Comparison of ENCODE assay signal across 18 cellular contexts in the genomic region with DNA sequence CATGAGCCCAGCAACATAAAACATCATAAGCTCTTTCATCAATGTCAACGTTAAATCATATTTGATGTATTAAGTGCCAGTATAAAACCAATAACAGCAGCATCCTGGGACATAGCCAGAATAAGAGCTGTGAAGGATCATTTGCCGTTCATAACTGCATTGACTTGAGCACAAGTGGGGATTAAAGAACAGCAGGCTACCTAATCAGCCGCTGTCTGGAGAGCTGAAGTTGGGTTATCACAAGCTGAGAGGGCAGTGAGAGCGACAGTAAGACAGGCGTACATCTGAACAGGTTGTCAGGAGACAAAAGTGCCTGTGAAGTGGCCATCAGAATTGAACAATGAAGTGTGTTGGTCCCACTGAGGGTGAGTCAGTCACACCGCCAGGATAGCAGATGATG.
DNase-seq lines count a peak whose midpoint lies in the region; ATAC-seq and TF ChIP-seq lines count a peak whose summit lies in the region.
"Had no signal": no experiment of that assay in that cellular context is flagged by ENCODE, and none has a peak within 500 bp of the region (broad histone marks: within the 10 kb centered on the region; RNA-seq: fewer than 3 reads in every experiment).

No MANE protein-coding gene starts in this region.

- no peaks in the 10 kb centered on the region for H3K36me3 ChIP-seq in WERI-Rb-1

- no peak for TF ChIP-seq CTCF in WERI-Rb-1 (IDR thresholded peaks at IDR 0.05; ENCODE audit: low read depth, low read length)

- ATAC-seq in Right ventricle myocardium superior (ENCODE audit: poor library complexity): no peak
- ATAC-seq: CD8-positive, alpha-beta T cell; HCT116; Right ventricle myocardium inferior had no signal

- DNase-seq in NCI-H1105 treated with DMSO at 0.1 percent for 48 hours (lab: John Stamatoyannopoulos, UW): peak; percentile 48
- DNase-seq in NCI-H1105 (lab: John Stamatoyannopoulos, UW): no peak
- peak; percentile 66 for DNase-seq in NCI-H2029 (lab: John Stamatoyannopoulos, UW)
- DNase-seq in NCI-H510A (lab: John Stamatoyannopoulos, UW): peak; percentile 38
- DNase-seq in WERI-Rb-1: peak; percentile 21
- DNase-seq in Right ventricle myocardium superior: no peak
- no peak for DNase-seq in T-helper 1 cell
- no peak for DNase-seq in activated CD4-positive, alpha-beta T cell treated with anti-CD3 and anti-CD28 coated beads, Interleukin-2, amount 10 ng/mL, durations not matched to agents 7 days and 5 days
- DNase-seq: CD8-positive, alpha-beta T cell; IMR-90; Kasumi-1; NCI-H1694 treated with DMSO at 0.1 percent for 48 hours; NCI-H526; SK-N-SH had no signal

- H3K9me3 Mint-ChIP-seq in activated CD4-positive, alpha-beta T cell treated with anti-CD3 and anti-CD28 coated beads, Interleukin-2, amount 10 ng/mL, durations not matched to agents 7 days and 5 days: peaks cover 12% of the 10 kb centered on the region

- no peaks in the 10 kb centered on the region for H3K27me3 ChIP-seq in WERI-Rb-1 (ENCODE audit: insufficient read depth, low read depth, severe bottlenecking)

- no peak overlapping the region for H3K27ac Mint-ChIP-seq in activated CD4-positive, alpha-beta T cell treated with anti-CD3 and anti-CD28 coated beads, Interleukin-2, amount 10 ng/mL, durations not matched to agents 7 days and 5 days
- H3K27ac Mint-ChIP-seq: CD8-positive, alpha-beta T cell; T-helper 1 cell treated with Interleukin-12 subunit alpha and Interleukin-12 subunit beta and Interleukin-4 antibody, amounts not matched to agents 30 μg/mL and 1 μg/mL, for 36 hours had no signal

- POLR2A ChIA-PET in activated CD4-positive, alpha-beta T cell treated with anti-CD3 and anti-CD28 coated beads, Interleukin-2, amount 10 ng/mL, durations not matched to agents 7 days and 5 days (lab: Charles Lee): no interaction called here

- no peak overlapping the region for H3K4me3 Mint-ChIP-seq in activated CD4-positive, alpha-beta T cell treated with anti-CD3 and anti-CD28 coated beads, Interleukin-2, amount 10 ng/mL, durations not matched to agents 7 days and 5 days
- H3K4me3 Mint-ChIP-seq: CD8-positive, alpha-beta T cell; T-helper 1 cell treated with Interleukin-12 subunit alpha and Interleukin-12 subunit beta and Interleukin-4 antibody, amounts not matched to agents 30 μg/mL and 1 μg/mL, for 36 hours had no signal

- no peak overlapping the region for H3K4me3 ChIP-seq in WERI-Rb-1 (ENCODE audit: low read depth, low read length)

- no peaks in the 10 kb centered on the region for H3K4me1 Mint-ChIP-seq in activated CD4-positive, alpha-beta T cell treated with anti-CD3 and anti-CD28 coated beads, Interleukin-2, amount 10 ng/mL, durations not matched to agents 7 days and 5 days

- no peaks in the 10 kb centered on the region for H3K27me3 Mint-ChIP-seq in activated CD4-positive, alpha-beta T cell treated with anti-CD3 and anti-CD28 coated beads, Interleukin-2, amount 10 ng/mL, durations not matched to agents 7 days and 5 days

- no peaks in the 10 kb centered on the region for H3K9me3 ChIP-seq in WERI-Rb-1 (ENCODE audit: severe bottlenecking)
- H3K9me3 ChIP-seq: SK-N-SH had no signal

- H3K27ac ChIP-seq in WERI-Rb-1: no peak overlapping the region
- H3K27ac ChIP-seq: 22Rv1 had no signal

- intact Hi-C loops in Right ventricle myocardium superior (cut with DNase I): no loop called here

- H3K36me3 Mint-ChIP-seq in activated CD4-positive, alpha-beta T cell treated with anti-CD3 and anti-CD28 coated beads, Interleukin-2, amount 10 ng/mL, durations not matched to agents 7 days and 5 days (ENCODE audit: low read depth): no peaks in the 10 kb centered on the region
- H3K36me3 Mint-ChIP-seq: CD8-positive, alpha-beta T cell had no signal

- CTCF ChIA-PET in activated CD4-positive, alpha-beta T cell treated with anti-CD3 and anti-CD28 coated beads, Interleukin-2, amount 10 ng/mL, durations not matched to agents 7 days and 5 days (lab: Charles Lee): no interaction called here

Comparison
In these comparisons a context has a peak if more than half of its experiments do, and no peak if none do; other contexts are left out.
1. DNase-seq: peak in NCI-H1105 treated with DMSO at 0.1 percent for 48 hours (single experiment), NCI-H2029 (single experiment), NCI-H510A (single experiment) and WERI-Rb-1 (single experiment); none in NCI-H1105 (single experiment), Right ventricle myocardium superior (single experiment), T-helper 1 cell (0 of 5) and activated CD4-positive, alpha-beta T cell treated with anti-CD3 and anti-CD28 coated beads, Interleukin-2, amount 10 ng/mL, durations not matched to agents 7 days and 5 days (single experiment).